Comparison of ENCODE assay signal across 8 cellular contexts in genomic region chr14:76863724-76864407, GRCh38. TPM values are rescaled to one million over a fixed set of nuclear protein-coding genes. Genes with fewer than 3 reads are reported as not detected.
DNase-seq lines count a peak whose midpoint lies in the region; ATAC-seq and TF ChIP-seq lines count a peak whose summit lies in the region.

No MANE protein-coding gene starts in this region.

- H3K4me1 ChIP-seq in OCI-LY3 (ENCODE audit: low read length) (peaks cover 15% of the 10 kb centered on the region), cardiac muscle cell (ENCODE audit: low read depth) (peaks cover 7% of the 10 kb centered on the region)

- no peaks in the 10 kb centered on the region for H4K20me1 ChIP-seq in OCI-LY3 (ENCODE audit: insufficient read depth, low read length)

- H3K9me3 Mint-ChIP-seq in stimulated activated effector memory CD8-positive, alpha-beta T cell treated with anti-CD3 and anti-CD28 coated beads, Interleukin-12 subunit alpha, Interleukin-12 subunit beta, amount 100 ng/mL, for 72 hours = no peaks in the 10 kb centered on the region
- no peaks in the 10 kb centered on the region for H3K9me3 Mint-ChIP-seq in activated CD8-positive, alpha-beta memory T cell treated with anti-CD3 and anti-CD28 coated beads, Interleukin-2, amount 10 ng/mL, durations not matched to agents 7 days and 5 days (ENCODE audit: low read depth)

- H3K27ac Mint-ChIP-seq in stimulated activated effector memory CD8-positive, alpha-beta T cell treated with anti-CD3 and anti-CD28 coated beads, Interleukin-12 subunit alpha, Interleukin-12 subunit beta, amount 100 ng/mL, for 72 hours = no peak overlapping the region
- no peak overlapping the region for H3K27ac Mint-ChIP-seq in activated CD8-positive, alpha-beta memory T cell treated with anti-CD3 and anti-CD28 coated beads, Interleukin-2, amount 10 ng/mL, durations not matched to agents 7 days and 5 days

- H3K36me3 Mint-ChIP-seq in stimulated activated effector memory CD8-positive, alpha-beta T cell treated with anti-CD3 and anti-CD28 coated beads, Interleukin-12 subunit alpha, Interleukin-12 subunit beta, amount 100 ng/mL, for 72 hours = no peaks in the 10 kb centered on the region
- H3K36me3 Mint-ChIP-seq in activated CD8-positive, alpha-beta memory T cell treated with anti-CD3 and anti-CD28 coated beads, Interleukin-2, amount 10 ng/mL, durations not matched to agents 7 days and 5 days = no peaks in the 10 kb centered on the region

- H2AFZ ChIP-seq in OCI-LY3 (ENCODE audit: low read depth, low read length) = 0 out of 2 replicates have a peak overlapping the region, but pooled peaks have one; percentile 1

- peaks cover 15% of the 10 kb centered on the region for H3K4me1 Mint-ChIP-seq in stimulated activated effector memory CD8-positive, alpha-beta T cell treated with anti-CD3 and anti-CD28 coated beads, Interleukin-12 subunit alpha, Interleukin-12 subunit beta, amount 100 ng/mL, for 72 hours
- peaks cover 7% of the 10 kb centered on the region for H3K4me1 Mint-ChIP-seq in activated CD8-positive, alpha-beta memory T cell treated with anti-CD3 and anti-CD28 coated beads, Interleukin-2, amount 10 ng/mL, durations not matched to agents 7 days and 5 days

- no peak overlapping the region for H3K4me3 Mint-ChIP-seq in stimulated activated effector memory CD8-positive, alpha-beta T cell treated with anti-CD3 and anti-CD28 coated beads, Interleukin-12 subunit alpha, Interleukin-12 subunit beta, amount 100 ng/mL, for 72 hours
- H3K4me3 Mint-ChIP-seq in activated CD8-positive, alpha-beta memory T cell treated with anti-CD3 and anti-CD28 coated beads, Interleukin-2, amount 10 ng/mL, durations not matched to agents 7 days and 5 days = no peak overlapping the region

- 0 out of 2 replicates have a peak overlapping the region, but pooled peaks have one; percentile 5 for H3K4me2 ChIP-seq in OCI-LY3 (ENCODE audit: low read length)

- no peak overlapping the region for H3K9ac ChIP-seq in OCI-LY3 (ENCODE audit: low read length)

- TF ChIP-seq CTCF in OCI-LY3 (IDR thresholded peaks at IDR 0.05; ENCODE audit: low read depth, low read length) (no peak), cardiac muscle cell (IDR thresholded peaks at IDR 0.05; ENCODE audit: low read depth, low read length) (no peak)

- CTCF ChIA-PET in activated CD8-positive, alpha-beta memory T cell treated with anti-CD3 and anti-CD28 coated beads, Interleukin-2, amount 10 ng/mL, durations not matched to agents 7 days and 5 days (lab: Charles Lee) = interaction anchor here (0.8 to 2.3 kb wide), 4 partner anchors 9 to 207 kb away, joined by 3 to 6 read pairs (median 6); no protein-coding TSS in a partner anchor

- peak; percentile 53 for ATAC-seq in HG03432 (IDR thresholded peaks at IDR 0.05; ENCODE audit: unreplicated experiment)
- peak; percentile 34 for ATAC-seq in stimulated activated effector memory CD8-positive, alpha-beta T cell treated with anti-CD3 and anti-CD28 coated beads, Interleukin-12 subunit alpha, Interleukin-12 subunit beta, amount 100 ng/mL, for 72 hours
- ATAC-seq in activated CD8-positive, alpha-beta memory T cell treated with anti-CD3 and anti-CD28 coated beads, Interleukin-2, amount 10 ng/mL, durations not matched to agents 7 days and 5 days = no peak

- H3K9me3 ChIP-seq in OCI-LY3 (ENCODE audit: insufficient read depth, low read length) (no peaks in the 10 kb centered on the region), cardiac muscle cell (ENCODE audit: low read depth) (no peaks in the 10 kb centered on the region)

- DNase-seq in cardiac muscle cell (ENCODE audit: low read depth in 1 of 2, low spot score in 1 of 2) (peak; percentile 34 to 39), cerebellar nuclear complex (lab: John Stamatoyannopoulos, UW) (no peak)
- DNase-seq in stimulated activated effector memory CD8-positive, alpha-beta T cell treated with anti-CD3 and anti-CD28 coated beads, Interleukin-12 subunit alpha, Interleukin-12 subunit beta, amount 100 ng/mL, for 72 hours (ENCODE audit: low spot score in 2 of 2) = no peak
- no peak for DNase-seq in effector CD8-positive, alpha-beta T cell (lab: John Stamatoyannopoulos, UW)
- DNase-seq in activated CD8-positive, alpha-beta memory T cell treated with anti-CD3 and anti-CD28 coated beads, Interleukin-2, amount 10 ng/mL, durations not matched to agents 7 days and 5 days = no peak
- DNase-seq in activated CD4-positive, alpha-beta T cell treated with anti-CD3 and anti-CD28 coated beads, Interleukin-2, amount 50 U/mL, for 4 hours = no peak

- no peaks in the 10 kb centered on the region for H3K79me2 ChIP-seq in OCI-LY3 (ENCODE audit: low read length)

- H3K36me3 ChIP-seq in OCI-LY3 (replicated peaks; ENCODE audit: low read depth, low read length) (no peaks in the 10 kb centered on the region), cardiac muscle cell (no peaks in the 10 kb centered on the region)

- peaks cover 32% of the 10 kb centered on the region for H3K27me3 Mint-ChIP-seq in activated CD8-positive, alpha-beta memory T cell treated with anti-CD3 and anti-CD28 coated beads, Interleukin-2, amount 10 ng/mL, durations not matched to agents 7 days and 5 days

- H3K4me3 ChIP-seq in OCI-LY3 (ENCODE audit: low read length) = no peak overlapping the region
- no peak overlapping the region for H3K4me3 ChIP-seq in cardiac muscle cell

- peaks cover 38% of the 10 kb centered on the region for H3K27me3 ChIP-seq in OCI-LY3 (ENCODE audit: low read depth, low read length)
- no peaks in the 10 kb centered on the region for H3K27me3 ChIP-seq in cardiac muscle cell

- H3K27ac ChIP-seq in OCI-LY3 (ENCODE audit: low read length) (no peak overlapping the region), cardiac muscle cell (peak overlapping the region; percentile 33)

RNA-seq across cellular contexts. Expression of gene LRRC74A, which starts 37.7 kb away (rescaled TPM):
- total RNA-seq in cardiac muscle cell = not detected in 2 replicates
- not detected in 2 replicates for polyA plus RNA-seq in cardiac muscle cell
- total RNA-seq in activated CD8-positive, alpha-beta memory T cell treated with anti-CD3 and anti-CD28 coated beads, Interleukin-2, amount 10 ng/mL, durations not matched to agents 7 days and 5 days = not detected

RNA-seq across cellular contexts. Expression of gene ANGEL1, which starts 51.2 kb away (rescaled TPM):
- total RNA-seq in cardiac muscle cell = 26.8 and 39.4 TPM in 2 replicates
- 29.4 and 35.8 TPM in 2 replicates for polyA plus RNA-seq in cardiac muscle cell
- 10 to 100 TPM; 12.9 to 14.6 TPM for total RNA-seq in activated CD8-positive, alpha-beta memory T cell treated with anti-CD3 and anti-CD28 coated beads, Interleukin-2, amount 10 ng/mL, durations not matched to agents 7 days and 5 days

Comparison
In these comparisons a context has a peak if more than half of its experiments do, and no peak if none do; other contexts are left out.
1. DNase-seq: peak in cardiac muscle cell (2 of 2); none in stimulated activated effector memory CD8-positive, alpha-beta T cell treated with anti-CD3 and anti-CD28 coated beads, Interleukin-12 subunit alpha, Interleukin-12 subunit beta, amount 100 ng/mL, for 72 hours (0 of 2), effector CD8-positive, alpha-beta T cell (single experiment), cerebellar nuclear complex (0 of 2), activated CD8-positive, alpha-beta memory T cell treated with anti-CD3 and anti-CD28 coated beads, Interleukin-2, amount 10 ng/mL, durations not matched to agents 7 days and 5 days (single experiment) and activated CD4-positive, alpha-beta T cell treated with anti-CD3 and anti-CD28 coated beads, Interleukin-2, amount 50 U/mL, for 4 hours (0 of 2).